In the genomic region with DNA sequence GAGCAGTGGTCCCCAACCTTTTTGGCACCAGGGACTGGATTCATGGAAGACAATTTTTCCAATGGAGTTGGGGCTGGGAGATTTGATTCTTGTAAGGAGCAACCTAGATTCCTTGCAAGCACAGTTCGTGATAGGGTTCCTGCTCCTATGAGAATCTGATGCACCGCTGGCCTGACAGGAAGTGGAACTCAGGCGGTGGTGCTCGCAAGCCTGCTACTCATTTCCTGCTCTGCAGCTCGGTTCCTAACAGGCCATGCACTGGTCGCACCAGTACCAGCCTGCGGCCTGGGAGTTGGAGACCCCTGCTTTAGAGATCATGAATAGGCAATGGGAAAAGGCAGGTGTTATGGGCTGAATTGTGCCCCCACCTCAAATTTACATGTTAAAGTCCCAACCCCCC, we compare ENCODE assay signal across 1 cellular context.
TF ChIP-seq lines count a peak whose summit lies in the region.

No MANE protein-coding gene starts in this region.

TF ChIP-seq in SK-N-SH, 30 proteins besides CTCF, POLR2A, EP300 and RAD21 (continued from another document):
- TF ChIP-seq, protein P1, sequence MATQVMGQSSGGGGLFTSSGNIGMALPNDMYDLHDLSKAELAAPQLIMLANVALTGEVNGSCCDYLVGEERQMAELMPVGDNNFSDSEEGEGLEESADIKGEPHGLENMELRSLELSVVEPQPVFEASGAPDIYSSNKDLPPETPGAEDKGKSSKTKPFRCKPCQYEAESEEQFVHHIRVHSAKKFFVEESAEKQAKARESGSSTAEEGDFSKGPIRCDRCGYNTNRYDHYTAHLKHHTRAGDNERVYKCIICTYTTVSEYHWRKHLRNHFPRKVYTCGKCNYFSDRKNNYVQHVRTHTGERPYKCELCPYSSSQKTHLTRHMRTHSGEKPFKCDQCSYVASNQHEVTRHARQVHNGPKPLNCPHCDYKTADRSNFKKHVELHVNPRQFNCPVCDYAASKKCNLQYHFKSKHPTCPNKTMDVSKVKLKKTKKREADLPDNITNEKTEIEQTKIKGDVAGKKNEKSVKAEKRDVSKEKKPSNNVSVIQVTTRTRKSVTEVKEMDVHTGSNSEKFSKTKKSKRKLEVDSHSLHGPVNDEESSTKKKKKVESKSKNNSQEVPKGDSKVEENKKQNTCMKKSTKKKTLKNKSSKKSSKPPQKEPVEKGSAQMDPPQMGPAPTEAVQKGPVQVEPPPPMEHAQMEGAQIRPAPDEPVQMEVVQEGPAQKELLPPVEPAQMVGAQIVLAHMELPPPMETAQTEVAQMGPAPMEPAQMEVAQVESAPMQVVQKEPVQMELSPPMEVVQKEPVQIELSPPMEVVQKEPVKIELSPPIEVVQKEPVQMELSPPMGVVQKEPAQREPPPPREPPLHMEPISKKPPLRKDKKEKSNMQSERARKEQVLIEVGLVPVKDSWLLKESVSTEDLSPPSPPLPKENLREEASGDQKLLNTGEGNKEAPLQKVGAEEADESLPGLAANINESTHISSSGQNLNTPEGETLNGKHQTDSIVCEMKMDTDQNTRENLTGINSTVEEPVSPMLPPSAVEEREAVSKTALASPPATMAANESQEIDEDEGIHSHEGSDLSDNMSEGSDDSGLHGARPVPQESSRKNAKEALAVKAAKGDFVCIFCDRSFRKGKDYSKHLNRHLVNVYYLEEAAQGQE (IDR thresholded peaks at IDR 0.05; ENCODE audit: low read depth, low read length): no peak
- TF ChIP-seq MXI1 (IDR thresholded peaks at IDR 0.05; ENCODE audit: low read depth, low read length) (no peak), GABPA (IDR thresholded peaks at IDR 0.05; ENCODE audit: low read depth) (no peak), YY1 (IDR thresholded peaks at IDR 0.05; ENCODE audit: low read depth) (no peak), FOXJ3 (CRISPR knock-in tag; IDR thresholded peaks at IDR 0.05) (no peak), TAF1 (IDR thresholded peaks at IDR 0.05; ENCODE audit: borderline replicate concordance, low read depth, low read length) (no peak), NFIC (IDR thresholded peaks at IDR 0.05; ENCODE audit: borderline replicate concordance) (no peak), TCF12 (IDR thresholded peaks at IDR 0.05) (no peak), RXRA (IDR thresholded peaks at IDR 0.05; ENCODE audit: borderline replicate concordance, low read depth) (no peak), TEAD4 (IDR thresholded peaks at IDR 0.05; ENCODE audit: borderline replicate concordance, insufficient read depth) (no peak), JUND (IDR thresholded peaks at IDR 0.05) (no peak), RCOR1 (IDR thresholded peaks at IDR 0.05; ENCODE audit: low read length) (no peak), FOSL2 (IDR thresholded peaks at IDR 0.05; ENCODE audit: borderline replicate concordance, low read depth) (no peak), FOXM1 (IDR thresholded peaks at IDR 0.05; ENCODE audit: low read depth) (no peak), RFX5 (IDR thresholded peaks at IDR 0.05; ENCODE audit: low read length) (no peak), EZH2phosphoT487 (IDR thresholded peaks at IDR 0.05; ENCODE audit: borderline replicate concordance, low read depth) (no peak)
- TF ChIP-seq, protein P2, sequence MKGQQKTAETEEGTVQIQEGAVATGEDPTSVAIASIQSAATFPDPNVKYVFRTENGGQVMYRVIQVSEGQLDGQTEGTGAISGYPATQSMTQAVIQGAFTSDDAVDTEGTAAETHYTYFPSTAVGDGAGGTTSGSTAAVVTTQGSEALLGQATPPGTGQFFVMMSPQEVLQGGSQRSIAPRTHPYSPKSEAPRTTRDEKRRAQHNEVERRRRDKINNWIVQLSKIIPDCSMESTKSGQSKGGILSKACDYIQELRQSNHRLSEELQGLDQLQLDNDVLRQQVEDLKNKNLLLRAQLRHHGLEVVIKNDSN (IDR thresholded peaks at IDR 0.05; ENCODE audit: borderline replicate concordance, low read depth): no peak
- TF ChIP-seq, protein P3, sequence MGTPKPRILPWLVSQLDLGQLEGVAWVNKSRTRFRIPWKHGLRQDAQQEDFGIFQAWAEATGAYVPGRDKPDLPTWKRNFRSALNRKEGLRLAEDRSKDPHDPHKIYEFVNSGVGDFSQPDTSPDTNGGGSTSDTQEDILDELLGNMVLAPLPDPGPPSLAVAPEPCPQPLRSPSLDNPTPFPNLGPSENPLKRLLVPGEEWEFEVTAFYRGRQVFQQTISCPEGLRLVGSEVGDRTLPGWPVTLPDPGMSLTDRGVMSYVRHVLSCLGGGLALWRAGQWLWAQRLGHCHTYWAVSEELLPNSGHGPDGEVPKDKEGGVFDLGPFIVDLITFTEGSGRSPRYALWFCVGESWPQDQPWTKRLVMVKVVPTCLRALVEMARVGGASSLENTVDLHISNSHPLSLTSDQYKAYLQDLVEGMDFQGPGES (IDR thresholded peaks at IDR 0.05; ENCODE audit: low read depth, low read length): no peak
